22 cellular contexts compared by ENCODE assay signal in genomic region chr14:55539975-55540374, GRCh38.
"Had no signal": no experiment of that assay in that cellular context is flagged by ENCODE, and none has a peak within 500 bp of the region (broad histone marks: within the 10 kb centered on the region; RNA-seq: fewer than 3 reads in every experiment).

No MANE protein-coding gene starts in this region.

- DNase-seq: Kasumi-1, MM.1S, NCI-H1092 treated with DMSO at 0.1 percent for 48 hours, NCI-H1436, NCI-H187, NCI-H2029, NCI-H2171 treated with DMSO at 0.1 percent for 48 hours, NCI-H345, NCI-H446 treated with DMSO at 0.1 percent for 48 hours, NCI-H510A treated with DMSO at 0.1 percent for 48 hours, NCI-H526, PC-3, Peyer's patch, SHP77 treated with DMSO at 0.1 percent for 48 hours, SW 1271, T-cell had no signal

- H3K4me1 Mint-ChIP-seq: T-cell had no signal

- H3K27ac ChIP-seq: HL-60, KMS-11, Peyer's patch had no signal

- H3K27ac Mint-ChIP-seq: IgD-negative memory B cell; T-cell; T-helper 1 cell treated with Interleukin-12 subunit alpha and Interleukin-12 subunit beta and Interleukin-4 antibody, amounts not matched to agents 30 μg/mL and 1 μg/mL, for 36 hours had no signal

- H3K4me1 ChIP-seq: Peyer's patch had no signal

- H3K36me3 ChIP-seq: Peyer's patch had no signal

- H3K27me3 ChIP-seq: Peyer's patch had no signal

- H3K27me3 Mint-ChIP-seq: IgD-negative memory B cell, T-cell had no signal

- H3K4me3 Mint-ChIP-seq: IgD-negative memory B cell; T-cell; T-helper 1 cell treated with Interleukin-12 subunit alpha and Interleukin-12 subunit beta and Interleukin-4 antibody, amounts not matched to agents 30 μg/mL and 1 μg/mL, for 36 hours had no signal

- H3K4me3 ChIP-seq: K562, Peyer's patch had no signal

- ATAC-seq: K562, PC-3, Right ventricle myocardium inferior, T-cell had no signal
